Comparison of ENCODE assay signal across 8 cellular contexts in the genomic region with DNA sequence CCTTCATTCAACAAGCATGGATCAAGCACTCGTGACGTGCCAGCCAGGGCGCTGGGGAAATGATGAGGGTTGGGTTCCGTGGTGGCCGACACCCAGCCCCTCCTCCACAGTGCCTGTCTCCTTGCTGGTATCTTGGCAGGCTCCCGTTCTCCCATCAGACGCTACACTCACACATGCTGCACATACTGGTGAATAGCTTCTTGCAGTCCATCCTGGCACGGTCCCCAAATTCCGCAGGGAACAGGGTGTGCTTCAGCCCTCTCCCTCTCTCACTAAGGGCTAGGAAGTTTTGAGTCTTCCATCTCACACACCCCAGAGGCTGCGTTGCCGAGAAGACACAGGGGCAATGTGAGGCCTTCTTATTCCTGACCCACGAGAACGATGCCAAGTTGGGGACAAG. TPM values are rescaled to one million over a fixed set of nuclear protein-coding genes. Genes with fewer than 3 reads are reported as not detected.
DNase-seq lines count a peak whose midpoint lies in the region; TF ChIP-seq lines count a peak whose summit lies in the region.

No MANE protein-coding gene starts in this region.

- H3K4me1 ChIP-seq in osteoblast (ENCODE audit: insufficient read depth, low read length), result peaks cover 18% of the 10 kb centered on the region
- peaks cover under 1% of the 10 kb centered on the region for H3K4me1 ChIP-seq in HAP-1

- H3K27me3 ChIP-seq in osteoblast (ENCODE audit: insufficient read depth, low read length) (no peaks in the 10 kb centered on the region), WERI-Rb-1 (ENCODE audit: insufficient read depth, low read depth, severe bottlenecking) (no peaks in the 10 kb centered on the region), HAP-1 (ENCODE audit: low read depth) (no peaks in the 10 kb centered on the region)

- no peaks in the 10 kb centered on the region for H3K9me3 ChIP-seq in osteoblast (ENCODE audit: low read depth, low read length)
- H3K9me3 ChIP-seq in WERI-Rb-1 (ENCODE audit: severe bottlenecking), result no peaks in the 10 kb centered on the region
- H3K9me3 ChIP-seq in HAP-1, result no peaks in the 10 kb centered on the region

- H3K36me3 ChIP-seq in osteoblast (ENCODE audit: insufficient read depth, low read length), result no peaks in the 10 kb centered on the region
- H3K36me3 ChIP-seq in WERI-Rb-1, result no peaks in the 10 kb centered on the region
- no peaks in the 10 kb centered on the region for H3K36me3 ChIP-seq in HAP-1 (replicated peaks)

- H2AFZ ChIP-seq in osteoblast (ENCODE audit: low read length), result peak overlapping the region; percentile 91

- peak overlapping the region; percentile 77 for H3K4me2 ChIP-seq in osteoblast (ENCODE audit: insufficient read depth, low read length)

- DNase-seq in AG10803 (ENCODE audit: low read depth), result peak; percentile 99
- peak in 46 of 56 donors; percentile 18 to 92 (median 66) for DNase-seq in amygdala (lab: John Stamatoyannopoulos, UW)
- peak; percentile 71 for DNase-seq in fibroblast of villous mesenchyme (ENCODE audit: low read depth)
- DNase-seq in osteoblast (ENCODE audit: insufficient read length, low spot score, missing footprints), result peak; percentile 79
- DNase-seq in WERI-Rb-1, result no peak
- DNase-seq in HAP-1 (ENCODE audit: low spot score in 2 of 2), result no peak
- DNase-seq in NCI-H2107 treated with DMSO at 0.1 percent for 48 hours (lab: John Stamatoyannopoulos, UW; ENCODE audit: unreplicated experiment), result no peak
- DNase-seq in DMS79 treated with DMSO at 0.1 percent for 48 hours (lab: John Stamatoyannopoulos, UW), result no peak

- no peaks in the 10 kb centered on the region for H4K20me1 ChIP-seq in osteoblast (ENCODE audit: insufficient read depth, low read length)

- in situ Hi-C loops in HAP-1 (cut with MboI; ENCODE audit: low sequenced_read_pairs), result no loop called here

- no peaks in the 10 kb centered on the region for H3K79me2 ChIP-seq in osteoblast (ENCODE audit: insufficient read depth, low read length)

- H3K4me3 ChIP-seq in AG10803 (ENCODE audit: low read length) (peak overlapping the region; percentile 23; the same call in 1 of the 2 replicates), fibroblast of villous mesenchyme (ENCODE audit: low read depth, low read length) (no peak overlapping the region), osteoblast (ENCODE audit: insufficient read depth, low read length) (peak overlapping the region; percentile 52), WERI-Rb-1 (ENCODE audit: low read depth, low read length) (no peak overlapping the region), HAP-1 (no peak overlapping the region)

- H3K27ac ChIP-seq in osteoblast (ENCODE audit: low read depth, low read length), result no peak overlapping the region
- H3K27ac ChIP-seq in WERI-Rb-1, result no peak overlapping the region

- TF ChIP-seq CTCF in AG10803 (conservative IDR thresholded peaks at IDR 0.05; ENCODE audit: low read length), result no peak
- TF ChIP-seq CTCF in fibroblast of villous mesenchyme (IDR thresholded peaks at IDR 0.05; ENCODE audit: insufficient read depth, low read depth, low read length), result no peak
- TF ChIP-seq CTCF in osteoblast (IDR thresholded peaks at IDR 0.05; ENCODE audit: extremely low read depth, low read depth, low read length), result no peak
- no peak for TF ChIP-seq CTCF in WERI-Rb-1 (IDR thresholded peaks at IDR 0.05; ENCODE audit: low read depth, low read length)

RNA-seq across cellular contexts. Expression of a gene that starts 10.1 kb away (rescaled TPM):
- 10.0 and 10.8 TPM in 2 replicates for total RNA-seq in fibroblast of villous mesenchyme
- 12.4 and 14.1 TPM in 2 replicates for total RNA-seq in osteoblast

Comparison
In these comparisons a context has a peak if more than half of its experiments do, and no peak if none do; other contexts are left out.
1. DNase-seq: peak in AG10803 (single experiment), amygdala (46 of 56), fibroblast of villous mesenchyme (single experiment) and osteoblast (single experiment); none in WERI-Rb-1 (single experiment), HAP-1 (0 of 2), NCI-H2107 treated with DMSO at 0.1 percent for 48 hours (single experiment) and DMS79 treated with DMSO at 0.1 percent for 48 hours (single experiment).
2. H3K4me3 ChIP-seq: peak in AG10803 (single experiment) and osteoblast (single experiment); none in fibroblast of villous mesenchyme (single experiment), WERI-Rb-1 (single experiment) and HAP-1 (single experiment).